ENCODE assay signal across 8 cellular contexts in the genomic region with DNA sequence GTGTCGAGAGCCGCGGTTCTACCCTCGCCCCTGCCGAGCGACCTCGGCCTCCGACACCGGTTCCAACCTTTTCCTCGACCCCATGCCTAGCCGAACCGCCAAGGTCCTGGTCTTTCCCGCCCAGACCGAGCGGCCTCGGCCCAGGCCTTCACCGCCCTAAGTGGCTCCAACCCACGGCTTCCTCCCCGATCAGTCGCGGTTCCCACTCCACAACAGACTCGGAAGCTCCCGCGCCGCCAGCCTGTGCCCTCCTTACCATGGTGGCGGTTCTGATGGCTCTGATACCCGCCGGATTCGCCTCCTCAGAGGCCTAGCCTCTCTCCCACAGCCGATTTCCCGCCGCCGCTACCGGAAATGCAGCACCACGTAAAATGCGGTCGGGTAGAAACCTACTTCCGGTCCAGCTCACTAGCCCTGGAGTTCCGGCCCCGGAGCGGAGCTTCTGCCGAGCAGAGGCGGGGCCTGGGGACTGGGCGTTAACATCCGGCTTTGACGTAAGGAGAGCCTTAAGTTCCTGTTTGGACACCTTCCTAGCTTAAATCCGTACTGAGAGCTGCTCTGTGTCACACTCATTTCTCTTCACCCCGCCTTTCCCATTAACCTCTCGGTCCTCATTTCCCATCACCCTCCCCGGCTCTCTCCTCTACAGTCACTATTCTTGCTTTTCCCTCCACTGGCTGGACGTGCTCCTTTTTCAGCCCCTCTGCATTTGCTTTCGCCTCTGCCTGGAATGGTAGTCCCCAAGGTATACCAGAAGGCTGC. TPM values are rescaled to one million over a fixed set of nuclear protein-coding genes. Genes with fewer than 3 reads are reported as not detected.
A peak's percentile ranks its signal among the peaks of the same experiment; 100 is the strongest.
DNase-seq lines count a peak whose midpoint lies in the region; ATAC-seq, FAIRE-seq and TF ChIP-seq lines count a peak whose summit lies in the region.

TSS of gene SNRPB (minus strand) at position 358 of the 762 bp plus-strand sequence. CDS start at position 259, 99 bp downstream.

- H3K27ac ChIP-seq in angular gyrus (ENCODE audit: low read depth, low read length) (peak within 1 kb of the TSS; percentile 97), right atrium auricular region (peak within 1 kb of the TSS; percentile 91 to 94), psoas muscle (peak within 1 kb of the TSS; percentile 88)

- no peaks in the 10 kb centered on the region for H3K9me3 ChIP-seq in right atrium auricular region
- H3K9me3 ChIP-seq in psoas muscle, result no peaks in the 10 kb centered on the region

- intact Hi-C loops in psoas muscle (cut with DNase I), result loop anchor here (5.0 to 10.0 kb wide), 2 partner anchors 37 to 184 kb away; partner anchors contain the start of genes NOP56 (in 1 of the 2) and ZNF343 (in 1 of the 2)

- TF ChIP-seq CTCF in right atrium auricular region (IDR thresholded peaks at IDR 0.05) (no peak), psoas muscle (IDR thresholded peaks at IDR 0.05) (no peak)

- peak within 1 kb of the TSS; percentile 69 to 70 for H3K4me3 ChIP-seq in right atrium auricular region
- H3K4me3 ChIP-seq in psoas muscle, result peak within 1 kb of the TSS; percentile 91

- ATAC-seq in GM18498 (IDR thresholded peaks at IDR 0.05; ENCODE audit: unreplicated experiment) (peak; percentile 95), HG02938 (IDR thresholded peaks at IDR 0.05; ENCODE audit: unreplicated experiment) (peak; percentile 95), psoas muscle (peak; percentile 98 to 99 (median 99))

- peaks cover 0 to 23% of the 10 kb centered on the region in 2 donors for H3K4me1 ChIP-seq in right atrium auricular region
- peaks cover 22% of the 10 kb centered on the region for H3K4me1 ChIP-seq in psoas muscle

- H3K27me3 ChIP-seq in right atrium auricular region, result no peaks in the 10 kb centered on the region
- H3K27me3 ChIP-seq in psoas muscle (ENCODE audit: insufficient read depth in 3 of 3, low read length in 2 of 3), result no peaks in the 10 kb centered on the region

- DNase-seq in NCI-H187 (lab: John Stamatoyannopoulos, UW) (peak; percentile 98), T-helper 2 cell (peak; percentile 85 to 99 (median 94)), right atrium auricular region (ENCODE audit: low spot score) (peak; percentile 97), psoas muscle (peak; percentile 95 to 98), urothelium cell line (ENCODE audit: low spot score) (peak; percentile 96)

- peak; percentile 65 for FAIRE-seq in urothelium cell line (lab: Jason Lieb, UNC)

- peaks cover 22% of the 10 kb centered on the region for H3K36me3 ChIP-seq in right atrium auricular region
- H3K36me3 ChIP-seq in psoas muscle (ENCODE audit: insufficient read depth in 1 of 2, low read depth in 1 of 2), result peaks cover 12 to 25% of the 10 kb centered on the region in 2 donors

- WGBS in psoas muscle, 3 donors, result 0 to 1% (median 0%) methylated on average over 52 of the region's 52 CpGs

RNA-seq across cellular contexts. Expression of gene SNRPB, which starts in this region (rescaled TPM):
- total RNA-seq in right atrium auricular region (100 to 1,000 TPM in 1 of 2 donors, 10 to 100 TPM in 1; 78.7 to 105 TPM), psoas muscle (100 to 1,000 TPM in 1 of 4 donors, 10 to 100 TPM in 3; 41.9 to 114 (median 78.8) TPM)
- 100 to 1,000 TPM; 148 to 355 (median 157) TPM for polyA plus RNA-seq in psoas muscle

Comparison
In these comparisons a context has a peak if more than half of its experiments do, and no peak if none do; other contexts are left out.
1. Peak in every context shown above with its lines: DNase-seq, ATAC-seq, H3K4me3 ChIP-seq and H3K27ac ChIP-seq.